8 cellular contexts compared by ENCODE assay signal in genomic region chr6:13614926-13615801, GRCh38. TPM values are rescaled to one million over a fixed set of nuclear protein-coding genes. Genes with fewer than 3 reads are reported as not detected.
DNase-seq lines count a peak whose midpoint lies in the region; ATAC-seq lines count a peak whose summit lies in the region.

Gene NOL7 (plus strand): TSS chr6:13615335. CDS start chr6:13615359, 24 bp downstream.

- H3K36me3 Mint-ChIP-seq in IgD-negative memory B cell = peaks cover 4% of the 10 kb centered on the region

- H3K9me3 Mint-ChIP-seq in IgD-negative memory B cell = no peaks in the 10 kb centered on the region

- ATAC-seq in GM21528 (IDR thresholded peaks at IDR 0.05; ENCODE audit: low FRiP score, unreplicated experiment) = peak; percentile 88

- H3K27ac Mint-ChIP-seq in IgD-negative memory B cell = peak within 1 kb of the TSS; percentile 93 to 98 (median 97)

- peak within 1 kb of the TSS; percentile 83 for H3K27ac ChIP-seq in epithelial cell of prostate

- peaks cover 21 to 38% (median 32%) of the 10 kb centered on the region in 3 donors for H3K4me1 Mint-ChIP-seq in IgD-negative memory B cell

- H3K4me3 Mint-ChIP-seq in IgD-negative memory B cell = peak within 1 kb of the TSS; percentile 96 to 98 (median 98)

- no peaks in the 10 kb centered on the region for H3K27me3 Mint-ChIP-seq in IgD-negative memory B cell

- DNase-seq in DMS153 treated with DMSO at 0.1 percent for 48 hours (lab: John Stamatoyannopoulos, UW; ENCODE audit: unreplicated experiment) (peak; percentile 51), OCI-M1 (lab: John Stamatoyannopoulos, UW) (peak; percentile 98), activated T-cell treated with anti-CD3 and anti-CD28 coated beads for 4 hours (peak; percentile 99), epithelial cell of prostate (ENCODE audit: low read depth, low spot score) (peak; percentile 91), mucosa of gallbladder (ENCODE audit: low spot score) (peak; percentile 98)
- peak; percentile 97 to 99 for DNase-seq in stimulated activated CD8-positive, alpha-beta memory T cell treated with anti-CD3 and anti-CD28 coated beads, Interleukin-4, amount 100 ng/mL, for 4 hours (ENCODE audit: low read depth in 2 of 2, low spot score in 1 of 2)

RNA-seq across cellular contexts. Expression of gene NOL7, which starts in this region (rescaled TPM):
- polyA plus RNA-seq in IgD-negative memory B cell = 141 TPM
- total RNA-seq in mucosa of gallbladder = 54.5 TPM

Comparison
In these comparisons a context has a peak if more than half of its experiments do, and no peak if none do; other contexts are left out.
1. Peak in every context shown above with its lines: DNase-seq, ATAC-seq and H3K27ac ChIP-seq.